8 cellular contexts compared by ENCODE assay signal in the genomic region with DNA sequence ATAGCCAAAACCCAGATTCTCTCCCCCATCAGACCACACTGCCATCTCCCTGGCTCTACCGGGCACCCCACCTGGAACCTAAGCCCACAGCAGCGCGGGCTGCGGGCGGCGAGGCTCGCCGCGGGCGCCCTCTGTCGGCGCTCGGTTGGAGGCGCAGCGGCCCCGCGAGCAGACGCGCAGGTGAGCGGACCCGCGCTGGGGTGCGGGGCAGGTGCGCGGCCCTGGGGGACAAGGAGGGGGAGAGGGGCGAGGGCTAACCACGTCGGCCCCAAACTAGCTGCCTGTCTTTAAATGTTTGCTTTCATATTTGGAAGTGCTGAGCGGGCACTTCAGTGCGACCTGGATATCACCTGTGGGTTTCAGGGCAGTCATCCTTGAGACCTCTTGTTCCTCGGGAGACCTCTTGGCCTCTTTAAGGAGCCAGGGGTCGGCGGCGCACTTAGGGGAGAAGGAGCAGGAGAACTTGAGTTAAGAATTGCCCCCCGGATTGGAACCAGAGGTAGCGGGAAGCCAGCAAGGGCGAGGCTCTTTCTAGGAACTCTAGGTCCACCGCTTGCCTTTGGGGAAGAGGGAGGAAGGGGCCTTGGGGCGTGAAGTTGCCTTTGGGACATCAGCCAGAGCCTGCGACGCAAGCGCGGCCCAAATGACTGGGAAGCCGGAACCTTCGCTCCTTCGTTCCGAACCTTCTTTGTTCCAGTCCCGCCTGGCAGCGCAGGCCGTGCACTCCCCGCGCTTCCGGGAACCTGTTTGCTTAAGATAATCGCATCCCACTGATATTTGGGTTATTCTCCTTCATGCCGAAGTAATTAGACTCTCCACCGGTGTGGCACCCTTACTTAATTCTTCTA.
DNase-seq lines count a peak whose midpoint lies in the region; ATAC-seq and TF ChIP-seq lines count a peak whose summit lies in the region.

No MANE protein-coding gene starts in this region.

- no peaks in the 10 kb centered on the region for H3K36me3 Mint-ChIP-seq in activated naive CD4-positive, alpha-beta T cell treated with anti-CD3 and anti-CD28 coated beads for 36 hours (ENCODE audit: low read depth)

- no TSS peak for BruUV-seq in A673 (replicated peaks; lab: Mats Ljungman, UMichigan)

- H3K4me2 ChIP-seq in OCI-LY1 (ENCODE audit: low read length) (no peak overlapping the region), hepatocyte (peak overlapping the region; percentile 99)

- H3K4me1 ChIP-seq in A673 (ENCODE audit: insufficient read depth, low read length, poor library complexity, severe bottlenecking) (no peaks in the 10 kb centered on the region), OCI-LY1 (ENCODE audit: insufficient read depth, low read length, severe bottlenecking) (no peaks in the 10 kb centered on the region), hepatocyte (ENCODE audit: insufficient read depth) (no peaks in the 10 kb centered on the region)

- H3K9me2 ChIP-seq in OCI-LY1 (ENCODE audit: low read depth, low read length) (no peaks in the 10 kb centered on the region), hepatocyte (replicated peaks; ENCODE audit: insufficient read depth) (no peaks in the 10 kb centered on the region)

- H3K79me2 ChIP-seq in OCI-LY1 (ENCODE audit: insufficient read depth, low read length) = no peaks in the 10 kb centered on the region
- H3K79me2 ChIP-seq in hepatocyte = no peaks in the 10 kb centered on the region

- H3K9me3 Mint-ChIP-seq in activated naive CD4-positive, alpha-beta T cell treated with anti-CD3 and anti-CD28 coated beads for 36 hours = no peaks in the 10 kb centered on the region

- peaks cover 10% of the 10 kb centered on the region for H3K27me3 Mint-ChIP-seq in activated naive CD4-positive, alpha-beta T cell treated with anti-CD3 and anti-CD28 coated beads for 36 hours (ENCODE audit: low read depth)

- WGBS in hepatocyte (ENCODE audit: low lambda C conversion rate, missing lambda C conversion rate) = 7% methylated on average over 56 of the region's 56 CpGs

- intact Hi-C loops in A673 (cut with micrococcal nuclease; ENCODE audit: unreplicated experiment) = loop anchor here (2.0 to 5.0 kb wide), 5 partner anchors 323 to 1411 kb away; no protein-coding TSS in a partner anchor
- intact Hi-C loops in activated naive CD4-positive, alpha-beta T cell treated with anti-CD3 and anti-CD28 coated beads for 36 hours (cut with micrococcal nuclease) = loop anchor here (1.0 to 5.0 kb wide), 9 partner anchors 78 to 1412 kb away; a partner anchor contains a TSS

- H3K4me3 ChIP-seq in A673 (ENCODE audit: low read depth, low read length, poor library complexity, severe bottlenecking) (peak overlapping the region; percentile 37), OCI-LY1 (ENCODE audit: low read depth, low read length, poor library complexity, severe bottlenecking) (no peak overlapping the region), hepatocyte (peak overlapping the region; percentile 50), skin epidermis (peak overlapping the region; percentile 2 to 44 (median 20))

- no peaks in the 10 kb centered on the region for H3F3A ChIP-seq in OCI-LY1 (ENCODE audit: insufficient read depth, low read length)

- CTCF ChIA-PET in A673 (lab: Charles Lee) = no interaction called here
- CTCF ChIA-PET in activated naive CD4-positive, alpha-beta T cell treated with anti-CD3 and anti-CD28 coated beads for 36 hours (lab: Charles Lee) = interaction anchor here (0.7 to 2.6 kb wide), 5 partner anchors 9 to 407 kb away, joined by 3 to 20 read pairs (median 4); no protein-coding TSS in a partner anchor

- H3K4me3 Mint-ChIP-seq in activated naive CD4-positive, alpha-beta T cell treated with anti-CD3 and anti-CD28 coated beads for 36 hours = peak overlapping the region; percentile 61

- DNase-seq in A673 (ENCODE audit: low spot score) = peak; percentile 15
- DNase-seq in activated naive CD4-positive, alpha-beta T cell treated with anti-CD3 and anti-CD28 coated beads for 36 hours = peak; percentile 30
- DNase-seq in hepatocyte (ENCODE audit: low spot score) = peak; percentile 49
- no peak for DNase-seq in SIG-M5 treated with dmso at 0.1 percent for 504 hours (lab: John Stamatoyannopoulos, UW; ENCODE audit: unreplicated experiment)

- H3K27me3 ChIP-seq in A673 (replicated peaks; ENCODE audit: insufficient read depth, low read depth, low read length, poor library complexity) = peaks cover 43% of the 10 kb centered on the region
- H3K27me3 ChIP-seq in OCI-LY1 (ENCODE audit: insufficient read depth, low read length) = no peaks in the 10 kb centered on the region
- H3K27me3 ChIP-seq in hepatocyte = peaks cover 17% of the 10 kb centered on the region

- H4K20me1 ChIP-seq in OCI-LY1 (ENCODE audit: insufficient read depth, low read length) (no peaks in the 10 kb centered on the region), hepatocyte (ENCODE audit: insufficient read depth, poor library complexity, severe bottlenecking) (no peaks in the 10 kb centered on the region)

- H3K36me3 ChIP-seq in A673 (ENCODE audit: insufficient read depth, low read length, poor library complexity, severe bottlenecking) = no peaks in the 10 kb centered on the region
- H3K36me3 ChIP-seq in OCI-LY1 (ENCODE audit: insufficient read depth, low read length) = no peaks in the 10 kb centered on the region
- H3K36me3 ChIP-seq in hepatocyte (replicated peaks; ENCODE audit: insufficient read depth, low read depth) = no peaks in the 10 kb centered on the region

- no peak overlapping the region for H3K9ac ChIP-seq in OCI-LY1 (ENCODE audit: low read length)

- no peak overlapping the region for H3K27ac Mint-ChIP-seq in activated naive CD4-positive, alpha-beta T cell treated with anti-CD3 and anti-CD28 coated beads for 36 hours

- H3K9me3 ChIP-seq in A673 (ENCODE audit: low read depth, low read length, poor library complexity, severe bottlenecking) (no peaks in the 10 kb centered on the region), OCI-LY1 (ENCODE audit: low read length) (no peaks in the 10 kb centered on the region), hepatocyte (ENCODE audit: low read depth) (no peaks in the 10 kb centered on the region)

- no peak overlapping the region for H3K27ac ChIP-seq in A673 (ENCODE audit: low read depth, low read length, poor library complexity, severe bottlenecking)
- no peak overlapping the region for H3K27ac ChIP-seq in OCI-LY1 (ENCODE audit: low read depth, low read length, poor library complexity, severe bottlenecking)
- H3K27ac ChIP-seq in hepatocyte = no peak overlapping the region
- H3K27ac ChIP-seq in skin epidermis = no peak overlapping the region

- peak; percentile 64 for ATAC-seq in GM18517 (IDR thresholded peaks at IDR 0.05; ENCODE audit: unreplicated experiment)
- ATAC-seq in HG03025 (IDR thresholded peaks at IDR 0.05; ENCODE audit: low FRiP score, unreplicated experiment) = peak; percentile 75

- TF ChIP-seq CTCF in A673 (conservative IDR thresholded peaks at IDR 0.05; ENCODE audit: low read depth, low read length) (peak; percentile 75), OCI-LY1 (IDR thresholded peaks at IDR 0.05; ENCODE audit: low read length) (peak; percentile 83), hepatocyte (IDR thresholded peaks at IDR 0.05; ENCODE audit: poor library complexity) (peak; percentile 79)

- peaks cover 6% of the 10 kb centered on the region for H3K4me1 Mint-ChIP-seq in activated naive CD4-positive, alpha-beta T cell treated with anti-CD3 and anti-CD28 coated beads for 36 hours (ENCODE audit: low read depth)

- no peak overlapping the region for H2AFZ ChIP-seq in OCI-LY1 (ENCODE audit: low read length)
- H2AFZ ChIP-seq in hepatocyte = peak overlapping the region; percentile 100

- POLR2A ChIA-PET in A673 (lab: Charles Lee; ENCODE audit: low non-redundant PET) = interaction anchor here (0.7 kb wide), 1 partner anchor 925 kb away, joined by 3 read pairs; no protein-coding TSS in a partner anchor
